ENCODE assay signal across 16 cellular contexts in genomic region chr5:83724915-83725314, GRCh38. TPM values are rescaled to one million over a fixed set of nuclear protein-coding genes. Genes with fewer than 3 reads are reported as not detected.
A peak's percentile ranks its signal among the peaks of the same experiment; 100 is the strongest.
DNase-seq lines count a peak whose midpoint lies in the region; ATAC-seq and TF ChIP-seq lines count a peak whose summit lies in the region.
"Had no signal": no experiment of that assay in that cellular context is flagged by ENCODE, and none has a peak within 500 bp of the region (broad histone marks: within the 10 kb centered on the region; RNA-seq: fewer than 3 reads in every experiment).

No MANE protein-coding gene starts in this region.

- H2BK5ac ChIP-seq in H9 (ENCODE audit: insufficient read length, low read length) (no peak overlapping the region), mesendoderm (ENCODE audit: low read length) (no peak overlapping the region)

- H3K27ac ChIP-seq in H9 (ENCODE audit: insufficient read length, low read depth, low read length) (no peak overlapping the region), SJCRH30 (no peak overlapping the region), mesendoderm (ENCODE audit: low read depth, low read length) (no peak overlapping the region), coronary artery (no peak overlapping the region)

- no peak for ATAC-seq in activated T-helper 17 cell treated with anti-CD3 and anti-CD28 coated beads, Interleukin-2, amount 50 U/mL, for 72 hours (replicated peaks)
- no peak for ATAC-seq in HG03039 (IDR thresholded peaks at IDR 0.05; ENCODE audit: unreplicated experiment)

- WGBS in H9 (ENCODE audit: extremely low coverage, insufficient read length, low lambda C conversion rate) = no CpG with 5 or more reads among the region's 2 CpGs
- no CpG with 5 or more reads among the region's 2 CpGs for WGBS in mesendoderm (ENCODE audit: extremely low coverage, insufficient coverage, low lambda C conversion rate)

- peaks cover 0 to 5% (median 0%) of the 10 kb centered on the region in 3 experiments; a peak in 1 of 7 replicates for H3K36me3 Mint-ChIP-seq in H9 (ENCODE audit: insufficient read depth in 1 of 3, low read depth in 3 of 3)
- H3K36me3 Mint-ChIP-seq in activated T-helper 17 cell treated with anti-CD3 and anti-CD28 coated beads, Interleukin-2, amount 50 U/mL, for 72 hours (ENCODE audit: low read depth) = no peaks in the 10 kb centered on the region
- H3K36me3 Mint-ChIP-seq: CD4-positive, CD25-positive, alpha-beta regulatory T cell had no signal

- H2BK12ac ChIP-seq in H9 (ENCODE audit: insufficient read length, low read depth, low read length) = no peak overlapping the region

- H3K4me1 ChIP-seq in H9 (ENCODE audit: insufficient read depth, low read length) (peaks cover 4% of the 10 kb centered on the region), SJCRH30 (peaks cover 15% of the 10 kb centered on the region), mesendoderm (ENCODE audit: control insufficient read depth, low read depth, low read length) (no peaks in the 10 kb centered on the region)

- H3K36me3 ChIP-seq in SJCRH30 (no peaks in the 10 kb centered on the region), mesendoderm (ENCODE audit: control insufficient read depth, insufficient read depth, low read length) (no peaks in the 10 kb centered on the region)

- peak overlapping the region; percentile 81 for H2AFZ ChIP-seq in H9 (ENCODE audit: low read length)

- H3K27me3 Mint-ChIP-seq in H9 (ENCODE audit: low read depth) = peaks cover 3% of the 10 kb centered on the region
- H3K27me3 Mint-ChIP-seq in activated T-helper 17 cell treated with anti-CD3 and anti-CD28 coated beads, Interleukin-2, amount 50 U/mL, for 72 hours = peaks cover 42% of the 10 kb centered on the region

- H3K9me3 Mint-ChIP-seq in H9 = peaks cover 0 to 2% of the 10 kb centered on the region in 2 experiments; a peak in 4 of 5 replicates
- H3K9me3 Mint-ChIP-seq in activated T-helper 17 cell treated with anti-CD3 and anti-CD28 coated beads, Interleukin-2, amount 50 U/mL, for 72 hours = no peaks in the 10 kb centered on the region

- no peak overlapping the region for H3K4me3 ChIP-seq in SJCRH30
- H3K4me3 ChIP-seq in mesendoderm (ENCODE audit: low read length) = no peak overlapping the region
- no peak overlapping the region for H3K4me3 ChIP-seq in coronary artery

- no peaks in the 10 kb centered on the region for H4K20me1 ChIP-seq in H9 (ENCODE audit: control insufficient read depth, insufficient read depth, insufficient read length)

- H2AK5ac ChIP-seq in H9 (ENCODE audit: insufficient read length, low read length) (no peak overlapping the region), mesendoderm (ENCODE audit: low read length) (no peak overlapping the region)

- H4K5ac ChIP-seq in H9 (ENCODE audit: insufficient read length, low read depth, low read length) = no peak overlapping the region
- no peak overlapping the region for H4K5ac ChIP-seq in mesendoderm (ENCODE audit: low read length)

- H3K23ac ChIP-seq in H9 (ENCODE audit: insufficient read length, low read depth, low read length) (no peak overlapping the region), mesendoderm (ENCODE audit: low read length) (no peak overlapping the region)

- H3K79me1 ChIP-seq in H9 (ENCODE audit: insufficient read depth, low read depth, low read length, poor library complexity, severe bottlenecking) (no peaks in the 10 kb centered on the region), mesendoderm (ENCODE audit: low read length) (no peaks in the 10 kb centered on the region)

- H2BK15ac ChIP-seq in H9 (ENCODE audit: low read depth, low read length) = no peak overlapping the region
- H2BK15ac ChIP-seq in mesendoderm (replicated peaks; ENCODE audit: low read depth) = no peak overlapping the region

- no peak overlapping the region for H2BK120ac ChIP-seq in H9 (ENCODE audit: low read depth, low read length, poor library complexity, severe bottlenecking)
- peak overlapping the region; percentile 45 for H2BK120ac ChIP-seq in mesendoderm (ENCODE audit: low read depth, low read length)

- H3K9me3 ChIP-seq in H9 (ENCODE audit: control insufficient read depth, low read depth, low read length) = no peaks in the 10 kb centered on the region
- no peaks in the 10 kb centered on the region for H3K9me3 ChIP-seq in SJCRH30 (replicated peaks)

- H3K56ac ChIP-seq in H9 (ENCODE audit: insufficient read length, low read depth, low read length) (no peak overlapping the region), mesendoderm (ENCODE audit: low read length) (no peak overlapping the region)

- H3K27ac Mint-ChIP-seq in H9 = peak overlapping the region in 1 of 3 experiments; percentile 62; a peak in 1 of 7 replicates
- no peak overlapping the region for H3K27ac Mint-ChIP-seq in activated T-helper 17 cell treated with anti-CD3 and anti-CD28 coated beads, Interleukin-2, amount 50 U/mL, for 72 hours
- H3K27ac Mint-ChIP-seq: CD4-positive, CD25-positive, alpha-beta regulatory T cell had no signal

- H4K8ac ChIP-seq in H9 (replicated peaks; ENCODE audit: insufficient read length, low read depth, low read length) (no peak overlapping the region), mesendoderm (ENCODE audit: low read depth, low read length) (no peak overlapping the region)

- no peak overlapping the region for H2BK20ac ChIP-seq in H9 (ENCODE audit: low read depth, low read length, poor library complexity, severe bottlenecking)

- H3K4me2 ChIP-seq in H9 (ENCODE audit: insufficient read depth, insufficient read length, low read length) (no peak overlapping the region), mesendoderm (ENCODE audit: low read length) (no peak overlapping the region)

- H3K9ac ChIP-seq in H9 (ENCODE audit: extremely low read depth, insufficient read length, low read length) (no peak overlapping the region), mesendoderm (ENCODE audit: low read length) (no peak overlapping the region)

- H3K4me1 Mint-ChIP-seq in H9 = peaks cover 29 to 32% of the 10 kb centered on the region in 2 experiments
- peaks cover 6% of the 10 kb centered on the region for H3K4me1 Mint-ChIP-seq in activated T-helper 17 cell treated with anti-CD3 and anti-CD28 coated beads, Interleukin-2, amount 50 U/mL, for 72 hours

- peaks cover 7% of the 10 kb centered on the region for H3K23me2 ChIP-seq in H9 (ENCODE audit: insufficient read length, low read depth, low read length, poor library complexity, severe bottlenecking)

- peak; percentile 10 for DNase-seq in Daoy (ENCODE audit: low read depth)
- no peak for DNase-seq in H9
- DNase-seq in SJCRH30 = peak; percentile 45 to 74
- DNase-seq in mesendoderm = peak; percentile 83
- DNase-seq in coronary artery (ENCODE audit: low spot score) = no peak
- DNase-seq in mucosa of gallbladder (ENCODE audit: low spot score) = no peak
- DNase-seq: AML-193; Calu3; CD4-positive, CD25-positive, alpha-beta regulatory T cell; DMS79; MM.1S; NCI-H1930; NCI-H526 treated with DMSO at 0.1 percent for 48 hours; Right ventricle myocardium superior had no signal

- H3K4ac ChIP-seq in H9 (ENCODE audit: low read depth, low read length) (no peak overlapping the region), mesendoderm (ENCODE audit: low read depth, low read length) (no peak overlapping the region)

- H3K14ac ChIP-seq in H9 (ENCODE audit: insufficient read depth, low read length) = no peak overlapping the region

- H4K91ac ChIP-seq in H9 (ENCODE audit: insufficient read length, low read depth, low read length) = no peak overlapping the region

- H3K18ac ChIP-seq in H9 (ENCODE audit: insufficient read length, low read depth, low read length) (no peak overlapping the region), mesendoderm (ENCODE audit: low read length) (peak overlapping the region; percentile 60)

- H3K79me2 ChIP-seq in H9 (ENCODE audit: insufficient read depth, low read length) (no peaks in the 10 kb centered on the region), mesendoderm (ENCODE audit: control insufficient read depth, insufficient read depth, low read length) (no peaks in the 10 kb centered on the region)

- no peak overlapping the region for H3T11ph ChIP-seq in H9 (ENCODE audit: low read length)

- H3K27me3 ChIP-seq in H9 (ENCODE audit: insufficient read depth, low read length) = no peaks in the 10 kb centered on the region
- no peaks in the 10 kb centered on the region; the same call in 1 of the 2 replicates for H3K27me3 ChIP-seq in SJCRH30
- H3K27me3 ChIP-seq in mesendoderm (ENCODE audit: insufficient read depth, low read length, poor library complexity) = no peaks in the 10 kb centered on the region

- TF ChIP-seq CTCF in H9 (conservative IDR thresholded peaks at IDR 0.05) (no peak), coronary artery (IDR thresholded peaks at IDR 0.05) (no peak)

- no peak overlapping the region; a peak in 1 of 5 replicates for H3K4me3 Mint-ChIP-seq in H9
- H3K4me3 Mint-ChIP-seq in activated T-helper 17 cell treated with anti-CD3 and anti-CD28 coated beads, Interleukin-2, amount 50 U/mL, for 72 hours = no peak overlapping the region
- H3K4me3 Mint-ChIP-seq: CD4-positive, CD25-positive, alpha-beta regulatory T cell had no signal

RNA-seq across cellular contexts. Expression of gene HAPLN1, which starts 4.3 kb away (rescaled TPM):
- 24.4 and 28.5 TPM in 2 replicates for total RNA-seq in Daoy (2014; rRNA removed; shearing (Covaris generic))
- total RNA-seq in H9 (2021) (0.22 and 0.72 TPM in 2 replicates), mucosa of gallbladder (0.58 TPM)
- 0.53 and 1.6 TPM in 2 replicates for total RNA-seq in SJCRH30 (2014; rRNA removed; shearing (Covaris generic))
- polyA plus RNA-seq in mesendoderm (2013, experiment 1 of 2) = 1.9 TPM
- 2.0 TPM for polyA plus RNA-seq in mesendoderm (2013, experiment 2 of 2)
- not detected for total RNA-seq in activated T-helper 17 cell treated with anti-CD3 and anti-CD28 coated beads, Interleukin-2, amount 50 U/mL, for 72 hours
- total RNA-seq: Calu3; CD4-positive, CD25-positive, alpha-beta regulatory T cell had no signal
- polyA plus RNA-seq: CD4-positive, CD25-positive, alpha-beta regulatory T cell had no signal

Comparison
In these comparisons a context has a peak if more than half of its experiments do, and no peak if none do; other contexts are left out.
1. DNase-seq: peak in Daoy (single experiment), SJCRH30 (2 of 2) and mesendoderm (single experiment); none in H9 (single experiment), coronary artery (single experiment) and mucosa of gallbladder (single experiment).